Comparison of ENCODE assay signal across 10 cellular contexts in the genomic region with DNA sequence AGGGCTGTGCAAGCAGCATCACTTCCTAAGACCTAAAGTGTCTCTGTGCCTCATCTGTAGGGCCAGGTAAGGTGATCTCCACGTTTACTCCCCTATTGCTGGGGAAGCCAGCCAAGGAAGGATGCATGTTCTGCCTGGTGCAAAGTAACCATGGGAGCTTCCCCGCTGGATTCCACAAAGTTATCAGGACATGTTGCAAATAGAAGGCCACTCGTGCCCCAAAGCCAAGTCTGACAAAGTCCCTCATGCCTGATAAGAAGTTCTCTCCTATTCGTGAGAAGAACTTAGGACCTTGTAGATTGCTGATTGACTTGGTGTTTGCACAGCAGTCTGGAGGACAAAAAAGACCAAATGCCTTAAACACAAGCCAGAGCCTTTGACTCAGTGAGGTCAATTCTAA.
"Had no signal": no experiment of that assay in that cellular context is flagged by ENCODE, and none has a peak within 500 bp of the region (broad histone marks: within the 10 kb centered on the region; RNA-seq: fewer than 3 reads in every experiment).

No MANE protein-coding gene starts in this region.

- H3K36me3 ChIP-seq: HAP-1 had no signal

- H3K27ac ChIP-seq: GM23248 had no signal

- H3K4me1 ChIP-seq: HAP-1 had no signal

- H3K9me3 ChIP-seq: HAP-1 had no signal

- ATAC-seq: GM23338, HCT116 had no signal

- H3K9ac ChIP-seq: GM23248 had no signal

- H3K4me2 ChIP-seq: GM23338 had no signal

- FAIRE-seq: H54 had no signal

- DNase-seq: GM23248, GOT3, H7, H9, HCEC 1CT, HFFc6 had no signal

- H3K4me3 ChIP-seq: GM23248, GM23338, HAP-1 had no signal

- H2AFZ ChIP-seq: GM23248, GM23338 had no signal
